Comparison of ENCODE assay signal across 1 cellular context in the genomic region with DNA sequence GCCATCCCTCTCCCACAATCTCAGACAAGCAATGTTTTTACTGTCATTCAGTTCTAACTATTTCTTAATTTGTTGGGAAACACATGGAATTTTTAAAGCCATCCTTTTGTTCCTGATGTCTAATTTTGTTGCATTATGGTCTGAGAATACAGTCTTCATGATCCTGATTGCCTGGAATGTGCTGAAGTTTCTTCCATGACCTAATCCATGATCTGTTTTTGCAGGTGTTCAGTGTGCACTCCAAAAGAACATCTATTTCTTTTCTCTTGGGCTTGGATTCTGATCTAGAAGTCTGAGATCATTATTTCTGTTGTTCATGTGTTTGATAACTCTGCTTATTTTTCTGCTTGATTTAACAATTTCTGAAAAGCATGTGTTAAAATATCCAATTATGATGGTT.
TF ChIP-seq lines count a peak whose summit lies in the region.

No MANE protein-coding gene starts in this region.

TF ChIP-seq in K562, 482 proteins besides CTCF, POLR2A, EP300 and RAD21 (continued from another document):
- TF ChIP-seq E2F8 (IDR thresholded peaks at IDR 0.05; ENCODE audit: low read depth, partially characterized antibody) (no peak), CBX8 (IDR thresholded peaks at IDR 0.05; ENCODE audit: borderline replicate concordance, extremely low read depth, low read depth, low read length, poor library complexity, severe bottlenecking) (no peak), RBM39 (optimal IDR thresholded peaks at IDR 0.05; ENCODE audit: low read depth, low read length) (no peak), JUNB (CRISPR knock-in tag; conservative IDR thresholded peaks at IDR 0.05) (no peak), CHD1 (IDR thresholded peaks at IDR 0.05; ENCODE audit: low read length) (no peak), ZNF143 (CRISPR knock-in tag; IDR thresholded peaks at IDR 0.05) (no peak), KDM2B (CRISPR knock-in tag; IDR thresholded peaks at IDR 0.05) (no peak), PHF8 (IDR thresholded peaks at IDR 0.05; ENCODE audit: borderline replicate concordance, low read length) (no peak), ZNF324 (CRISPR knock-in tag; IDR thresholded peaks at IDR 0.05) (no peak)
- TF ChIP-seq, protein P1, sequence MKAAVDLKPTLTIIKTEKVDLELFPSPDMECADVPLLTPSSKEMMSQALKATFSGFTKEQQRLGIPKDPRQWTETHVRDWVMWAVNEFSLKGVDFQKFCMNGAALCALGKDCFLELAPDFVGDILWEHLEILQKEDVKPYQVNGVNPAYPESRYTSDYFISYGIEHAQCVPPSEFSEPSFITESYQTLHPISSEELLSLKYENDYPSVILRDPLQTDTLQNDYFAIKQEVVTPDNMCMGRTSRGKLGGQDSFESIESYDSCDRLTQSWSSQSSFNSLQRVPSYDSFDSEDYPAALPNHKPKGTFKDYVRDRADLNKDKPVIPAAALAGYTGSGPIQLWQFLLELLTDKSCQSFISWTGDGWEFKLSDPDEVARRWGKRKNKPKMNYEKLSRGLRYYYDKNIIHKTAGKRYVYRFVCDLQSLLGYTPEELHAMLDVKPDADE (conservative IDR thresholded peaks at IDR 0.05; ENCODE audit: control insufficient read depth, low read depth, low read length), result no peak
TF ChIP-seq in K562: peak in this region for 0.
